24 cellular contexts compared by ENCODE assay signal in the genomic region with DNA sequence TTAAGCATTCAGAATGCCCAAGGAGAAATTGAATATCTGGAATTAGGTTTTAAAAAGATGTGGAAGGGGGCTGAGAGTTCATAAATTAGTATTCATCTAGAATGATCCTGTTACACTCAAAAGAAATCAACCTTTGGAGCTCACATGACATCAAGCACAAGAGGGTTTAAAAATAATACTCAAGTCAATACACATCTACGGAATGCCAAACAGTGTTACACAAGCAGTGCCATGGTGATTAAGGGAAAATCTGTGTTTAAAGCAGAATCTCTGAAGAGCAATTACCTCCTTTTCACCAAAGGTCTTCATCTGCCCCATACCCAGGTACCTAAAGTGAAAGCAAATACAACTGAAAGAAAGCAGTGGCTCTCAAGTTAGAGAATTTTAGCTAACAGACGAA.
"Had no signal": no experiment of that assay in that cellular context is flagged by ENCODE, and none has a peak within 500 bp of the region (broad histone marks: within the 10 kb centered on the region; RNA-seq: fewer than 3 reads in every experiment).

No MANE protein-coding gene starts in this region.

- H3K4me3 ChIP-seq: SJSA1 had no signal

- H3K27me3 ChIP-seq: SJSA1 had no signal

- H3K9me3 ChIP-seq: SJSA1 had no signal

- DNase-seq: activated CD4-positive, alpha-beta memory T cell treated with anti-CD3 and anti-CD28 coated beads for 36 hours; activated CD4-positive, alpha-beta T cell treated with anti-CD3 and anti-CD28 coated beads, Interleukin-2, amount 10 ng/mL, durations not matched to agents 24 days and 14 days; activated CD8-positive, alpha-beta memory T cell treated with anti-CD3 and anti-CD28 coated beads for 24 hours; activated gamma-delta T cell; activated naive CD4-positive, alpha-beta T cell treated with anti-CD3 and anti-CD28 coated beads for 36 hours; activated T-cell treated with anti-CD3 and anti-CD28 coated beads, Interleukin-2, amount 50 U/mL, for 48 hours; amygdala; IMR-90; Kasumi-1; KBM-7; NCI-H1105 treated with DMSO at 0.1 percent for 48 hours; NCI-H146; NCI-H187 treated with DMSO at 0.1 percent for 48 hours; NCI-H2081 treated with DMSO at 0.1 percent for 48 hours; NCI-H446; NCI-H524; NCI-H82; NK-92 treated with Interleukin-12 subunit alpha and Interleukin-12 subunit beta, amount 100 ng/mL, for 24 hours; OCI-M1; SHP77 had no signal

- H3K36me3 ChIP-seq: SJSA1 had no signal

- ATAC-seq: activated CD4-positive, CD25-positive, alpha-beta regulatory T cell treated with anti-CD3 and anti-CD28 coated beads, Interleukin-2, amount 50 U/mL, for 24 hours; activated T-helper 17 cell treated with anti-CD3 and anti-CD28 coated beads, Interleukin-2, amount 50 U/mL, for 72 hours; Panc1 had no signal

- H3K27ac ChIP-seq: SJSA1 had no signal

- H3K4me1 ChIP-seq: SJSA1 had no signal
